In genomic region chr13:110270507-110270906, GRCh38 we compare ENCODE assay signal across 22 cellular contexts. TPM values are rescaled to one million over a fixed set of nuclear protein-coding genes. Genes with fewer than 3 reads are reported as not detected.
DNase-seq lines count a peak whose midpoint lies in the region; ATAC-seq and TF ChIP-seq lines count a peak whose summit lies in the region.
"Had no signal": no experiment of that assay in that cellular context is flagged by ENCODE, and none has a peak within 500 bp of the region (broad histone marks: within the 10 kb centered on the region; RNA-seq: fewer than 3 reads in every experiment).

No MANE protein-coding gene starts in this region.

- TF ChIP-seq POLR2A in sigmoid colon (IDR thresholded peaks at IDR 0.05): no peak

- DNase-seq in ascending aorta (ENCODE audit: low spot score in 2 of 2) (no peak), coronary artery (ENCODE audit: low spot score) (no peak), islet precursor cell (peak; percentile 22), sigmoid colon (no peak), ACHN (no peak), GM03348 (ENCODE audit: low spot score) (no peak)
- no peak for DNase-seq in activated CD4-positive, alpha-beta T cell treated with anti-CD3 and anti-CD28 coated beads, Interleukin-2, amount 50 U/mL, for 4 hours
- no peak for DNase-seq in stimulated activated naive CD8-positive, alpha-beta T cell treated with anti-CD3 and anti-CD28 coated beads, Interleukin-15, Interleukin-2, amounts not matched to agents 100 U/mL and 50 U/mL, for 24 hours
- DNase-seq: CD4-positive, alpha-beta T cell; COR-L47; DMS 273 treated with DMSO at 0.1 percent for 48 hours; GOT3; KG1; NCI-H1105; NCI-H146; NCI-H2029; NCI-H226; NCI-H510A treated with DMSO at 0.1 percent for 48 hours; NCI-H748 treated with DMSO at 0.1 percent for 48 hours had no signal

- TF ChIP-seq CTCF in ascending aorta (IDR thresholded peaks at IDR 0.05) (no peak), coronary artery (IDR thresholded peaks at IDR 0.05) (no peak), sigmoid colon (IDR thresholded peaks at IDR 0.05) (no peak)

- 76 to 78% methylated on average over 7 of the region's 7 CpGs for WGBS in sigmoid colon, 2 donors

- in situ Hi-C loops in ACHN (cut with HindIII; ENCODE audit: low pct_ligation_motif_present, low pct_unique_long_range_greater_than_20kb, low sequenced_read_pairs): no loop called here

- ATAC-seq in stimulated activated naive CD8-positive, alpha-beta T cell treated with anti-CD3 and anti-CD28 coated beads, Interleukin-15, Interleukin-2, amounts not matched to agents 100 U/mL and 50 U/mL, for 24 hours: no peak
- ATAC-seq: HCT116 had no signal

- H3K36me3 ChIP-seq in ascending aorta (peaks cover 8 to 17% of the 10 kb centered on the region in 2 donors), sigmoid colon (peaks cover 0 to 13% (median 3%) of the 10 kb centered on the region in 4 donors)
- H3K36me3 ChIP-seq: BLaER1 had no signal

- H3K9me3 ChIP-seq in ascending aorta (no peaks in the 10 kb centered on the region), sigmoid colon (no peaks in the 10 kb centered on the region)
- H3K9me3 ChIP-seq: BLaER1 had no signal

- H3K4me3 ChIP-seq in ascending aorta (no peak overlapping the region), coronary artery (no peak overlapping the region), sigmoid colon (no peak overlapping the region)
- H3K4me3 ChIP-seq: BLaER1 had no signal

- TF ChIP-seq EP300 in sigmoid colon (IDR thresholded peaks at IDR 0.05): no peak

- H3K27ac ChIP-seq in ascending aorta: peak overlapping the region; percentile 20 to 50
- peak overlapping the region; percentile 27 to 69 for H3K27ac ChIP-seq in coronary artery
- H3K27ac ChIP-seq in sigmoid colon: peak overlapping the region; percentile 28 to 98 (median 58)
- H3K27ac ChIP-seq: BLaER1, RWPE1 had no signal

- intact Hi-C loops in ascending aorta (cut with DNase I) (no loop called here), sigmoid colon (cut with DNase I) (no loop called here)

- peaks cover 12 to 69% of the 10 kb centered on the region in 2 donors for H3K4me1 ChIP-seq in ascending aorta
- H3K4me1 ChIP-seq in sigmoid colon: peaks cover 0 to 91% (median 82%) of the 10 kb centered on the region in 4 donors

- H3K27me3 ChIP-seq in ascending aorta: no peaks in the 10 kb centered on the region
- no peaks in the 10 kb centered on the region for H3K27me3 ChIP-seq in sigmoid colon
- H3K27me3 ChIP-seq: BLaER1 had no signal

RNA-seq across cellular contexts. Expression of gene COL4A1, which starts 36.5 kb away (rescaled TPM):
- total RNA-seq in ascending aorta (756 TPM), sigmoid colon (100 to 1,000 TPM; 235 to 598 (median 350) TPM)
- 10 to 100 TPM in 2 of 3 donors, 1 to 10 TPM in 1; 9.2 to 60.5 (median 10.8) TPM for polyA plus RNA-seq in sigmoid colon

RNA-seq across cellular contexts. Expression of gene COL4A2, which starts 36.6 kb away (rescaled TPM):
- total RNA-seq in ascending aorta (1,227 TPM), sigmoid colon (1,000 to 10,000 TPM in 1 of 4 donors, 100 to 1,000 TPM in 3; 306 to 1,039 (median 489) TPM)
- polyA plus RNA-seq in sigmoid colon: 10 to 100 TPM; 24.0 to 83.5 (median 25.2) TPM
- total RNA-seq: CD4-positive, alpha-beta T cell had no signal
